22 cellular contexts compared by ENCODE assay signal in the genomic region with DNA sequence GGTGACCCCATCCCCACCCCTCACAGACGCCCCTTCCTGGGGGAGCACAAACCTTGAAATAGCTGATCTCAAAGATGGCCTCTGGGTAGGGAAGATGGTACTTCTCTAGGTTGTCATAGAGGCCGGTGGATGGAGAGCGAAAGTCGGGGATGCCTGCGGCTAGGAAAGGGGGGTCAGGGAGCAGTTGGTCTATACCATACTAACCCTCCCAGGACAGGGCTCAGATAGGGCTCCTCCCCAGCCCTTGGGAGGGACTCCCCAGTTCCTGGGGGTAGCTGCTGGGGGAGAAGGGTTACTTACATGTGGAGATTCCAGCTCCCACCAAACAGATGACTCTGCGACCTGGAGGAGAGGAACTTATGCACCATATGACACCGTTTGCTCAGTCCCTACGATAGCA. TPM values are rescaled to one million over a fixed set of nuclear protein-coding genes. Genes with fewer than 3 reads are reported as not detected.
DNase-seq lines count a peak whose midpoint lies in the region; ATAC-seq and TF ChIP-seq lines count a peak whose summit lies in the region.
"Had no signal": no experiment of that assay in that cellular context is flagged by ENCODE, and none has a peak within 500 bp of the region (broad histone marks: within the 10 kb centered on the region; RNA-seq: fewer than 3 reads in every experiment).

No MANE protein-coding gene starts in this region.

- no peak overlapping the region for H3K9ac ChIP-seq in endodermal cell (ENCODE audit: extremely low read depth, low read length, poor library complexity, severe bottlenecking)
- H3K9ac ChIP-seq: GM23248 had no signal

- CTCF ChIA-PET in HEK293 (lab: Yijun Ruan, JAX): interaction anchor here (0.6 to 4.1 kb wide), 9 partner anchors 11 to 1417 kb away, joined by 3 to 84 read pairs (median 5); partner anchors contain the start of genes FAM98C, MRPS12, RINL and SARS2

- H3K9me3 ChIP-seq in HEK293 (ENCODE audit: control insufficient read depth, insufficient read depth, low read depth, low read length): no peaks in the 10 kb centered on the region
- H3K9me3 ChIP-seq in endodermal cell (ENCODE audit: control insufficient read depth, low read length): no peaks in the 10 kb centered on the region
- H3K9me3 ChIP-seq in psoas muscle: no peaks in the 10 kb centered on the region
- H3K9me3 ChIP-seq: BE2C had no signal

- H3K4me1 ChIP-seq in HEK293 (ENCODE audit: control insufficient read depth, insufficient read depth, low read length) (peaks cover 3% of the 10 kb centered on the region; the same call in 1 of the 2 replicates), endodermal cell (ENCODE audit: control insufficient read depth, insufficient read depth, low read length) (no peaks in the 10 kb centered on the region), psoas muscle (peaks cover 49% of the 10 kb centered on the region)

- no peaks in the 10 kb centered on the region for H3K36me3 Mint-ChIP-seq in endodermal cell (ENCODE audit: low read depth)
- peaks cover 11% of the 10 kb centered on the region for H3K36me3 Mint-ChIP-seq in activated T-cell treated with anti-CD3 and anti-CD28 coated beads, Interleukin-2, amount 50 U/mL, for 4 hours (ENCODE audit: insufficient read depth)

- TF ChIP-seq CTCF in HEK293 (tag by site-specific recombination; IDR thresholded peaks at IDR 0.05): no peak
- no peak for TF ChIP-seq CTCF in endodermal cell (conservative IDR thresholded peaks at IDR 0.05)
- TF ChIP-seq CTCF in psoas muscle (IDR thresholded peaks at IDR 0.05): no peak

- no peak for ATAC-seq in psoas muscle
- ATAC-seq in activated T-cell treated with anti-CD3 and anti-CD28 coated beads, Interleukin-2, amount 50 U/mL, for 4 hours: no peak
- no peak for ATAC-seq in HG02759 (IDR thresholded peaks at IDR 0.05; ENCODE audit: unreplicated experiment)
- ATAC-seq: GM12878 had no signal

- H3K9me3 Mint-ChIP-seq in endodermal cell: no peaks in the 10 kb centered on the region
- H3K9me3 Mint-ChIP-seq in activated T-cell treated with anti-CD3 and anti-CD28 coated beads, Interleukin-2, amount 50 U/mL, for 4 hours: no peaks in the 10 kb centered on the region
- H3K9me3 Mint-ChIP-seq: CD4-positive, CD25-positive, alpha-beta regulatory T cell; CD8-positive, alpha-beta memory T cell; HFFc6 had no signal

- H3K36me3 ChIP-seq in HEK293 (ENCODE audit: control insufficient read depth in 2 of 2, insufficient read depth in 1 of 2, low read length in 2 of 2): peaks cover 31 to 33% of the 10 kb centered on the region in 2 experiments
- peaks cover 12% of the 10 kb centered on the region for H3K36me3 ChIP-seq in endodermal cell (ENCODE audit: control insufficient read depth, insufficient read depth, low read length)
- H3K36me3 ChIP-seq in psoas muscle (ENCODE audit: insufficient read depth in 1 of 2, low read depth in 1 of 2): peaks cover 0 to 60% of the 10 kb centered on the region in 2 donors

- H3K27me3 ChIP-seq in endodermal cell (ENCODE audit: control insufficient read depth, insufficient read depth, low read length, poor library complexity, severe bottlenecking) (no peaks in the 10 kb centered on the region), psoas muscle (ENCODE audit: insufficient read depth in 3 of 3, low read length in 2 of 3) (no peaks in the 10 kb centered on the region)
- H3K27me3 ChIP-seq: BE2C had no signal

- POLR2A ChIA-PET in HEK293 (lab: Yijun Ruan, JAX): interaction anchor here (0.6 to 2.3 kb wide), 3 partner anchors 10 to 41 kb away, joined by 3 to 6 read pairs (median 3); partner anchors contain the start of genes NFKBIB and SIRT2

- H3K27ac ChIP-seq in HEK293 (ENCODE audit: extremely low read depth, low read depth, low read length): no peak overlapping the region
- no peak overlapping the region for H3K27ac ChIP-seq in endodermal cell (ENCODE audit: low read depth, low read length)
- peak overlapping the region; percentile 80 for H3K27ac ChIP-seq in psoas muscle
- H3K27ac ChIP-seq: GM23248 had no signal

- no peak overlapping the region for H3K4me3 Mint-ChIP-seq in endodermal cell
- no peak overlapping the region for H3K4me3 Mint-ChIP-seq in activated T-cell treated with anti-CD3 and anti-CD28 coated beads, Interleukin-2, amount 50 U/mL, for 4 hours
- H3K4me3 Mint-ChIP-seq: CD8-positive, alpha-beta memory T cell; HFFc6 had no signal

- H3K4me3 ChIP-seq in HEK293 (ENCODE audit: low read depth, low read length) (no peak overlapping the region), endodermal cell (ENCODE audit: low read length) (no peak overlapping the region), psoas muscle (no peak overlapping the region)
- H3K4me3 ChIP-seq: GM12878, GM23248 had no signal

- WGBS in endodermal cell (ENCODE audit: insufficient coverage in 1 of 2, insufficient read length in 1 of 2), 2 experiments: 83 to 97% methylated on average over 1 to 7 of the region's 8 CpGs
- 70 to 78% (median 75%) methylated on average over 8 of the region's 8 CpGs for WGBS in psoas muscle, 3 donors

- H3K27ac Mint-ChIP-seq in endodermal cell: no peak overlapping the region
- H3K27ac Mint-ChIP-seq: HFFc6 had no signal

- H3K27me3 Mint-ChIP-seq in endodermal cell (ENCODE audit: insufficient read depth): no peaks in the 10 kb centered on the region
- H3K27me3 Mint-ChIP-seq in activated T-cell treated with anti-CD3 and anti-CD28 coated beads, Interleukin-2, amount 50 U/mL, for 4 hours (ENCODE audit: low read depth): no peaks in the 10 kb centered on the region
- H3K27me3 Mint-ChIP-seq: CD4-positive, CD25-positive, alpha-beta regulatory T cell; CD8-positive, alpha-beta memory T cell had no signal

- peak; percentile 20 for DNase-seq in endodermal cell
- no peak for DNase-seq in psoas muscle
- DNase-seq in activated T-cell treated with anti-CD3 and anti-CD28 coated beads, Interleukin-2, amount 50 U/mL, for 4 hours: no peak
- no peak for DNase-seq in activated effector memory CD4-positive, alpha-beta T cell treated with Interleukin-2 at 50 U/mL for 16 hours
- DNase-seq: ACHN; BE2C; CD4-positive, CD25-positive, alpha-beta regulatory T cell; CD8-positive, alpha-beta memory T cell; COR-L47; DMS 273 treated with DMSO at 0.1 percent for 48 hours; DMS53; DND-41; EL; GM23248; HCEC 1CT; HFFc6; IMR-90 had no signal

- no peaks in the 10 kb centered on the region for H3K4me1 Mint-ChIP-seq in endodermal cell
- H3K4me1 Mint-ChIP-seq in activated T-cell treated with anti-CD3 and anti-CD28 coated beads, Interleukin-2, amount 50 U/mL, for 4 hours (ENCODE audit: low read depth): peaks cover 2% of the 10 kb centered on the region

- intact Hi-C loops in psoas muscle (cut with DNase I): loop anchor here in 1 of 2 donors (5.0 kb wide), 1 partner anchor 38 kb away; no protein-coding TSS in a partner anchor

TF ChIP-seq in HEK293, 187 proteins besides CTCF, POLR2A, EP300 and RAD21:
- TF ChIP-seq ZNF157 (tag by site-specific recombination; IDR thresholded peaks at IDR 0.05) (peak; percentile 50; the same call in 1 of the 2 replicates), OVOL3 (tag by site-specific recombination; IDR thresholded peaks at IDR 0.05) (no peak), SALL2 (tag by site-specific recombination; IDR thresholded peaks at IDR 0.05; ENCODE audit: borderline replicate concordance) (no peak), ZNF548 (tag by site-specific recombination; IDR thresholded peaks at IDR 0.05) (no peak)

RNA-seq across cellular contexts. Expression of gene SIRT2, which starts 9.6 kb away (rescaled TPM):
- total RNA-seq in endodermal cell (10 to 100 TPM; 10.4 to 13.7 TPM), psoas muscle (100 to 1,000 TPM; 133 to 180 (median 147) TPM)
- polyA plus RNA-seq in endodermal cell (2013, experiment 1 of 2): 30.3 TPM
- 23.5 TPM for polyA plus RNA-seq in endodermal cell (2013, experiment 2 of 2)
- 100 to 1,000 TPM; 140 to 260 (median 204) TPM for polyA plus RNA-seq in psoas muscle
- total RNA-seq in activated T-cell treated with anti-CD3 and anti-CD28 coated beads, Interleukin-2, amount 50 U/mL, for 4 hours: 10 to 100 TPM; 23.5 to 29.8 (median 27.3) TPM

RNA-seq across cellular contexts. Expression of gene NFKBIB, which starts 10.0 kb away (rescaled TPM):
- total RNA-seq in endodermal cell (10 to 100 TPM; 20.7 to 24.3 TPM), psoas muscle (10 to 100 TPM; 21.9 to 41.0 (median 26.6) TPM)
- 18.4 TPM for polyA plus RNA-seq in endodermal cell (2013, experiment 1 of 2)
- 18.2 TPM for polyA plus RNA-seq in endodermal cell (2013, experiment 2 of 2)
- 100 to 1,000 TPM in 1 of 3 donors, 10 to 100 TPM in 2; 45.5 to 109 (median 50.7) TPM for polyA plus RNA-seq in psoas muscle
- total RNA-seq in activated T-cell treated with anti-CD3 and anti-CD28 coated beads, Interleukin-2, amount 50 U/mL, for 4 hours: 100 to 1,000 TPM; 150 to 174 (median 169) TPM

RNA-seq across cellular contexts. Expression of gene RINL, which starts 11.7 kb away (rescaled TPM):
- total RNA-seq in endodermal cell (1 to 10 TPM; 4.8 to 6.7 TPM), psoas muscle (1 to 10 TPM; 1.5 to 4.8 (median 2.2) TPM)
- polyA plus RNA-seq in endodermal cell (2013, experiment 1 of 2): 1.7 TPM
- 1.9 TPM for polyA plus RNA-seq in endodermal cell (2013, experiment 2 of 2)
- 1 to 10 TPM; 2.2 to 3.4 (median 2.2) TPM for polyA plus RNA-seq in psoas muscle
- 10 to 100 TPM; 65.2 to 77.3 (median 68.6) TPM for total RNA-seq in activated T-cell treated with anti-CD3 and anti-CD28 coated beads, Interleukin-2, amount 50 U/mL, for 4 hours

RNA-seq across cellular contexts. Expression of gene CCER2, which starts 22.2 kb away (rescaled TPM):
- total RNA-seq in endodermal cell (1 to 10 TPM in 1 of 2 donors, not detected in 1; 1.2 TPM), psoas muscle (1 to 10 TPM in 2 of 4 donors, under 1 TPM in 1, not detected in 1; 0.25 to 1.1 (median 1.0) TPM)
- 4.8 TPM for polyA plus RNA-seq in endodermal cell (2013, experiment 1 of 2)
- 4.2 TPM for polyA plus RNA-seq in endodermal cell (2013, experiment 2 of 2)
- under 1 TPM; 0.14 to 0.77 (median 0.21) TPM for polyA plus RNA-seq in psoas muscle
- total RNA-seq in activated T-cell treated with anti-CD3 and anti-CD28 coated beads, Interleukin-2, amount 50 U/mL, for 4 hours: under 1 TPM in 2 of 3 donors, not detected in 1; 0.33 to 0.63 TPM
- total RNA-seq: G401, GM23248, H4, IMR-90 had no signal
- polyA plus RNA-seq: CD4-positive, CD25-positive, alpha-beta regulatory T cell; CD8-positive, alpha-beta memory T cell; GM23248 had no signal

RNA-seq across cellular contexts. Expression of gene HNRNPL, which starts 40.0 kb away (rescaled TPM):
- total RNA-seq in endodermal cell (100 to 1,000 TPM; 607 to 646 TPM), psoas muscle (100 to 1,000 TPM; 151 to 229 (median 198) TPM)
- 602 TPM for polyA plus RNA-seq in endodermal cell (2013, experiment 1 of 2)
- polyA plus RNA-seq in endodermal cell (2013, experiment 2 of 2): 584 TPM
- 100 to 1,000 TPM; 109 to 215 (median 191) TPM for polyA plus RNA-seq in psoas muscle
- 100 to 1,000 TPM; 679 to 736 (median 698) TPM for total RNA-seq in activated T-cell treated with anti-CD3 and anti-CD28 coated beads, Interleukin-2, amount 50 U/mL, for 4 hours

Comparison
In these comparisons a context has a peak if more than half of its experiments do, and no peak if none do; other contexts are left out.
1. RNA of gene SIRT2, which starts 9.6 kb away (total RNA-seq): 133 to 180 TPM in psoas muscle; 23.5 to 29.8 TPM in activated T-cell treated with anti-CD3 and anti-CD28 coated beads, Interleukin-2, amount 50 U/mL, for 4 hours and 10.4 to 13.7 TPM in endodermal cell; every median in the first group is over 4 times any median in the second.
2. RNA of gene RINL, which starts 11.7 kb away (total RNA-seq): 65.2 to 77.3 TPM in activated T-cell treated with anti-CD3 and anti-CD28 coated beads, Interleukin-2, amount 50 U/mL, for 4 hours; 4.8 to 6.7 TPM in endodermal cell and 1.5 to 4.8 TPM in psoas muscle; every median in the first group is over 4 times any median in the second.